ENCODE assay signal across 19 cellular contexts in genomic region chr18:5969355-5970003, GRCh38.
"Had no signal": no experiment of that assay in that cellular context is flagged by ENCODE, and none has a peak within 500 bp of the region (broad histone marks: within the 10 kb centered on the region; RNA-seq: fewer than 3 reads in every experiment).

No MANE protein-coding gene starts in this region.

- H3K4me3 ChIP-seq: adrenal gland, lung, pancreas, suprapubic skin, transverse colon, vagina had no signal

- H3K27ac ChIP-seq: adrenal gland, pancreas, suprapubic skin, transverse colon, vagina had no signal

- H3K27me3 ChIP-seq: adrenal gland, pancreas, suprapubic skin, transverse colon, vagina had no signal

- H3K36me3 Mint-ChIP-seq: activated naive CD4-positive, alpha-beta T cell treated with anti-CD3 and anti-CD28 coated beads, Interleukin-2, amount 50 U/mL, for 72 hours had no signal

- H3K9me3 Mint-ChIP-seq: activated naive CD4-positive, alpha-beta T cell treated with anti-CD3 and anti-CD28 coated beads, Interleukin-2, amount 50 U/mL, for 72 hours; naive B cell; stimulated activated naive CD8-positive, alpha-beta T cell treated with anti-CD3 and anti-CD28 coated beads, Interleukin-15, Interleukin-2, amounts not matched to agents 100 ng/mL and 50 ng/mL, for 24 hours had no signal

- H3K27me3 Mint-ChIP-seq: effector memory CD8-positive, alpha-beta T cell; naive B cell; stimulated activated naive CD8-positive, alpha-beta T cell treated with anti-CD3 and anti-CD28 coated beads, Interleukin-15, Interleukin-2, amounts not matched to agents 100 ng/mL and 50 ng/mL, for 24 hours had no signal

- H3K36me3 ChIP-seq: adrenal gland, pancreas, suprapubic skin, transverse colon, vagina had no signal

- DNase-seq: activated CD4-positive, alpha-beta T cell treated with anti-CD3 and anti-CD28 coated beads, Interleukin-2, amount 50 U/mL, for 4 hours; activated gamma-delta T cell; adrenal gland; dermis blood vessel endothelial cell; effector memory CD8-positive, alpha-beta T cell; foreskin fibroblast; left cardiac atrium; naive B cell; pancreas; retina; stimulated activated CD4-positive, alpha-beta T cell treated with anti-CD3 and anti-CD28 coated beads, Interleukin-2, amount 100 ng/mL, for 24 hours had no signal

- ATAC-seq: effector memory CD8-positive, alpha-beta T cell; left cardiac atrium had no signal

- H3K4me1 ChIP-seq: adrenal gland, pancreas, suprapubic skin, vagina had no signal

- H3K27ac Mint-ChIP-seq: activated naive CD4-positive, alpha-beta T cell treated with anti-CD3 and anti-CD28 coated beads, Interleukin-2, amount 50 U/mL, for 72 hours; effector memory CD8-positive, alpha-beta T cell; naive B cell; stimulated activated naive CD8-positive, alpha-beta T cell treated with anti-CD3 and anti-CD28 coated beads, Interleukin-15, Interleukin-2, amounts not matched to agents 100 ng/mL and 50 ng/mL, for 24 hours had no signal

- H3K4me3 Mint-ChIP-seq: effector memory CD8-positive, alpha-beta T cell; naive B cell; stimulated activated naive CD8-positive, alpha-beta T cell treated with anti-CD3 and anti-CD28 coated beads, Interleukin-15, Interleukin-2, amounts not matched to agents 100 ng/mL and 50 ng/mL, for 24 hours had no signal

- FAIRE-seq: islet of Langerhans, pancreas, TTC549 had no signal

- H3K9me3 ChIP-seq: adrenal gland, pancreas, suprapubic skin, transverse colon, vagina had no signal
